ENCODE assay signal across 1 cellular context in the genomic region with DNA sequence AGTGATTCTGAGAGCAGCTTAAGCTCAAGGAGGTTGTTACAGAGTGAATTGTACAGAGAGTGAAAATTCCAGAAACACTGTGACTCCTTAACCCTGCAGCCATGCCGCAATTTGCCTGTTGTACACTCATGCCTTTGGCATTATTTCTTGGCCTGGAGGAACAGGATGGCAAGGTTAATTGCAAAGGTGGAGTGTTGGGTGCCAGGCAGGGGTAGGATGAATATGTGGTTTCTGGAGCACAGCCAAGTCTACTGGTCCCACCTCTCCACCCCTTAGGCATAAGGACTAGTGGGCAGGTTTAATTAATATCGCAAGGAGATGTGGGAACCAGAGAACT.
TF ChIP-seq lines count a peak whose summit lies in the region.

No MANE protein-coding gene starts in this region.

TF ChIP-seq in GM23338, 12 proteins besides CTCF, POLR2A, EP300 and RAD21 (continued from another document):
- TF ChIP-seq ZNF462 (CRISPR knock-in tag; IDR thresholded peaks at IDR 0.05) (no peak), POLR2AphosphoS5 (IDR thresholded peaks at IDR 0.05; ENCODE audit: low read depth) (no peak), STAT1 (IDR thresholded peaks at IDR 0.05; ENCODE audit: unreplicated experiment) (no peak)
